In genomic region chr6:157099912-157100593, GRCh38 we compare ENCODE assay signal across 8 cellular contexts.
A peak's percentile ranks its signal among the peaks of the same experiment; 100 is the strongest.
DNase-seq lines count a peak whose midpoint lies in the region; ATAC-seq, FAIRE-seq and TF ChIP-seq lines count a peak whose summit lies in the region.

No MANE protein-coding gene starts in this region.

- H3K9me3 ChIP-seq in small intestine (ENCODE audit: control insufficient read depth, low read depth), result no peaks in the 10 kb centered on the region
- H3K9me3 ChIP-seq in thyroid gland, result no peaks in the 10 kb centered on the region

- ATAC-seq in GM19397 (IDR thresholded peaks at IDR 0.05; ENCODE audit: unreplicated experiment) (peak; percentile 91), HG03280 (IDR thresholded peaks at IDR 0.05; ENCODE audit: unreplicated experiment) (peak; percentile 98)

- H3K27ac ChIP-seq in small intestine (ENCODE audit: low read depth in 1 of 2, low read length in 1 of 2) (no peak overlapping the region), thyroid gland (no peak overlapping the region)

- CTCF ChIA-PET in HEK293T (lab: Yijun Ruan, JAX), result interaction anchor here (1.0 kb wide), 1 partner anchor 9 kb away, joined by 3 read pairs; no protein-coding TSS in a partner anchor

- no peak for TF ChIP-seq POLR2A in thyroid gland (IDR thresholded peaks at IDR 0.05)

- POLR2A ChIA-PET in HEK293T (lab: Yijun Ruan, JAX), result no interaction called here

- no peaks in the 10 kb centered on the region for H3K4me1 ChIP-seq in small intestine (ENCODE audit: control insufficient read depth in 2 of 2, insufficient read depth in 1 of 2, low read depth in 1 of 2, low read length in 1 of 2)
- peaks cover 13 to 15% of the 10 kb centered on the region in 2 donors for H3K4me1 ChIP-seq in thyroid gland

- TF ChIP-seq CTCF in D721Med (IDR thresholded peaks at IDR 0.05; ENCODE audit: insufficient read depth, missing control alignments), result no peak
- no peak for TF ChIP-seq CTCF in thyroid gland (IDR thresholded peaks at IDR 0.05)

- peak; percentile 24 for DNase-seq in activated CD8-positive, alpha-beta memory T cell treated with anti-CD3 and anti-CD28 coated beads, Interleukin-2, amount 50 U/mL, for 24 hours (ENCODE audit: extremely low read depth)
- DNase-seq in small intestine (peak; percentile 36), HEK293T (ENCODE audit: extremely low spot score) (no peak), SK-N-DZ (ENCODE audit: low spot score) (no peak), D721Med (ENCODE audit: insufficient read length, low spot score) (no peak), thyroid gland (no peak)

- H3K4me3 ChIP-seq in small intestine (ENCODE audit: low read depth in 1 of 2, low read length in 2 of 2) (no peak overlapping the region), thyroid gland (replicated peaks in 1 of 3) (no peak overlapping the region)

- no peaks in the 10 kb centered on the region for H3K36me3 ChIP-seq in small intestine (ENCODE audit: control insufficient read depth in 2 of 2, insufficient read depth in 2 of 2, low read length in 2 of 2)
- H3K36me3 ChIP-seq in thyroid gland, result no peaks in the 10 kb centered on the region

- intact Hi-C loops in thyroid gland (cut with DNase I), result no loop called here

- no peaks in the 10 kb centered on the region for H3K27me3 ChIP-seq in small intestine (ENCODE audit: control insufficient read depth in 2 of 2, insufficient read depth in 2 of 2, low read length in 2 of 2)
- H3K27me3 ChIP-seq in thyroid gland, result no peaks in the 10 kb centered on the region

- 61 to 83% (median 62%) methylated on average over 7 of the region's 7 CpGs for WGBS in small intestine, 3 donors
- WGBS in thyroid gland, 2 donors, result 81 to 89% methylated on average over 7 of the region's 7 CpGs

- FAIRE-seq in small intestine (lab: Jason Lieb, UNC) (no peak), D721Med (lab: Jason Lieb, UNC) (no peak)

TF ChIP-seq in HEK293T, 16 proteins besides CTCF, POLR2A, EP300 and RAD21:
- TF ChIP-seq NFRKB (IDR thresholded peaks at IDR 0.05) (no peak), LEF1 (IDR thresholded peaks at IDR 0.05; ENCODE audit: borderline replicate concordance) (no peak), HDGF (IDR thresholded peaks at IDR 0.05; ENCODE audit: borderline replicate concordance) (no peak), ELF4 (IDR thresholded peaks at IDR 0.05) (no peak), FOXM1 (IDR thresholded peaks at IDR 0.05; ENCODE audit: borderline replicate concordance) (no peak), SUZ12 (IDR thresholded peaks at IDR 0.05) (no peak), ZNF384 (IDR thresholded peaks at IDR 0.05) (no peak), SP1 (IDR thresholded peaks at IDR 0.05) (no peak), L3MBTL2 (conservative IDR thresholded peaks at IDR 0.05) (no peak), TARDBP (IDR thresholded peaks at IDR 0.05) (no peak), ARNT (IDR thresholded peaks at IDR 0.05) (no peak), BHLHE40 (IDR thresholded peaks at IDR 0.05; ENCODE audit: borderline replicate concordance) (no peak), FOXA1 (IDR thresholded peaks at IDR 0.05) (no peak), FOXK2 (IDR thresholded peaks at IDR 0.05) (no peak), PKNOX1 (IDR thresholded peaks at IDR 0.05) (no peak), CTBP1 (IDR thresholded peaks at IDR 0.05; ENCODE audit: borderline replicate concordance) (no peak)

Comparison
In these comparisons a context has a peak if more than half of its experiments do, and no peak if none do; other contexts are left out.
1. DNase-seq: peak in activated CD8-positive, alpha-beta memory T cell treated with anti-CD3 and anti-CD28 coated beads, Interleukin-2, amount 50 U/mL, for 24 hours (single experiment) and small intestine (single experiment); none in HEK293T (single experiment), SK-N-DZ (single experiment), D721Med (single experiment) and thyroid gland (0 of 2).